Comparison of ENCODE assay signal across 20 cellular contexts in the genomic region with DNA sequence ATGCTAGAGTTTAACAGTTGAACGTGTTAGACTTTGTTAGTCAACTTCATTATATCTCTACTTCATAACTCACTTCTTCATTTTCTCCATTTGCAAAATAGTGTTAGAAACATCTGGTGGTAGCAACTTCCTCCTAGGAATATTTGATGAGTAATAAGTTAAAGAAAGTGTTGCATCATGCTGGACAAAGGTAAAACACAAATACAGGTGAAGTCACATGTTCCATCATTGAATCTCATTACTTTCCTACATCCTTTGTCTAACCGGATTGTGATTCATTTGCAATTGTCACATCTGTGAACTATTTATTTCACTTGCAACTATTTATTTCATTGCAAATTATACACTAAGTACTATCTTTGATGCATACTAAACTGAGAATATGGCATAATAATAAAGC.
A peak's percentile ranks its signal among the peaks of the same experiment; 100 is the strongest.
DNase-seq lines count a peak whose midpoint lies in the region; ATAC-seq, FAIRE-seq and TF ChIP-seq lines count a peak whose summit lies in the region.
"Had no signal": no experiment of that assay in that cellular context is flagged by ENCODE, and none has a peak within 500 bp of the region (broad histone marks: within the 10 kb centered on the region; RNA-seq: fewer than 3 reads in every experiment).

No MANE protein-coding gene starts in this region.

- H3K36me3 Mint-ChIP-seq in activated naive CD8-positive, alpha-beta T cell treated with anti-CD3 and anti-CD28 coated beads, Interleukin-2, amount 50 U/mL, for 24 hours (ENCODE audit: low read depth): no peaks in the 10 kb centered on the region

- H3K27me3 ChIP-seq in small intestine (ENCODE audit: control insufficient read depth in 2 of 2, insufficient read depth in 2 of 2, low read length in 2 of 2): no peaks in the 10 kb centered on the region

- H3K9me3 Mint-ChIP-seq in activated naive CD8-positive, alpha-beta T cell treated with anti-CD3 and anti-CD28 coated beads, Interleukin-2, amount 50 U/mL, for 24 hours: no peaks in the 10 kb centered on the region

- TF ChIP-seq CTCF in D721Med (IDR thresholded peaks at IDR 0.05; ENCODE audit: insufficient read depth, missing control alignments): no peak
- TF ChIP-seq CTCF in RWPE1 (conservative IDR thresholded peaks at IDR 0.05; ENCODE audit: low read depth): no peak

- WGBS in small intestine, 3 donors: 56 to 79% (median 60%) methylated on average over 2 of the region's 2 CpGs

- no peak overlapping the region for H3K4me3 Mint-ChIP-seq in activated naive CD8-positive, alpha-beta T cell treated with anti-CD3 and anti-CD28 coated beads, Interleukin-2, amount 50 U/mL, for 24 hours

- FAIRE-seq in D721Med (lab: Jason Lieb, UNC): peak; percentile 79
- FAIRE-seq in small intestine (lab: Jason Lieb, UNC): no peak
- FAIRE-seq: GM12878 had no signal

- no peaks in the 10 kb centered on the region for H3K4me1 ChIP-seq in small intestine (ENCODE audit: control insufficient read depth in 2 of 2, insufficient read depth in 1 of 2, low read depth in 1 of 2, low read length in 1 of 2)
- H3K4me1 ChIP-seq: HAP-1 had no signal

- no peaks in the 10 kb centered on the region for H3K4me1 Mint-ChIP-seq in activated naive CD8-positive, alpha-beta T cell treated with anti-CD3 and anti-CD28 coated beads, Interleukin-2, amount 50 U/mL, for 24 hours

- H3K4me3 ChIP-seq in small intestine (ENCODE audit: low read depth in 1 of 2, low read length in 2 of 2): no peak overlapping the region
- H3K4me3 ChIP-seq: GM12878, GM23248, HAP-1 had no signal

- POLR2A ChIA-PET in RWPE1 (lab: Yijun Ruan, JAX; ENCODE audit: low non-redundant PET): no interaction called here

- H3K27me3 Mint-ChIP-seq in activated naive CD8-positive, alpha-beta T cell treated with anti-CD3 and anti-CD28 coated beads, Interleukin-2, amount 50 U/mL, for 24 hours: no peaks in the 10 kb centered on the region

- DNase-seq in D721Med (ENCODE audit: insufficient read length, low spot score) (no peak), RWPE1 (ENCODE audit: low spot score) (peak; percentile 30), epithelial cell of prostate (ENCODE audit: low read depth, low spot score) (peak; percentile 55), Ammon's horn (ENCODE audit: low spot score) (no peak), small intestine (no peak)
- DNase-seq in activated naive CD8-positive, alpha-beta T cell treated with anti-CD3 and anti-CD28 coated beads, Interleukin-2, amount 50 U/mL, for 24 hours: no peak
- DNase-seq: DMS 273 treated with DMSO at 0.1 percent for 48 hours, EL, GM23248, KBM-7, NCI-H1048, NCI-H1436, NCI-H1930, NCI-H526, SHP77 treated with DMSO at 0.1 percent for 48 hours had no signal

- H3K27ac Mint-ChIP-seq in activated naive CD8-positive, alpha-beta T cell treated with anti-CD3 and anti-CD28 coated beads, Interleukin-2, amount 50 U/mL, for 24 hours: no peak overlapping the region

- ATAC-seq in HG02885 (IDR thresholded peaks at IDR 0.05; ENCODE audit: poor library complexity, unreplicated experiment) (peak; percentile 33), GM21390 (IDR thresholded peaks at IDR 0.05; ENCODE audit: unreplicated experiment) (no peak)
- ATAC-seq in activated naive CD8-positive, alpha-beta T cell treated with anti-CD3 and anti-CD28 coated beads, Interleukin-2, amount 50 U/mL, for 24 hours: no peak
- ATAC-seq: GM12878 had no signal

- H3K36me3 ChIP-seq in small intestine (ENCODE audit: control insufficient read depth in 2 of 2, insufficient read depth in 2 of 2, low read length in 2 of 2): no peaks in the 10 kb centered on the region
- H3K36me3 ChIP-seq: HAP-1 had no signal

- H3K27ac ChIP-seq in RWPE1 (no peak overlapping the region), epithelial cell of prostate (peak overlapping the region; percentile 49), small intestine (ENCODE audit: low read depth in 1 of 2, low read length in 1 of 2) (no peak overlapping the region)
- H3K27ac ChIP-seq: C4-2B, GM23248 had no signal

- CTCF ChIA-PET in RWPE1 (lab: Yijun Ruan, JAX): no interaction called here

- H3K9me3 ChIP-seq in small intestine (ENCODE audit: control insufficient read depth, low read depth): no peaks in the 10 kb centered on the region
- H3K9me3 ChIP-seq: HAP-1 had no signal

Comparison
In these comparisons a context has a peak if more than half of its experiments do, and no peak if none do; other contexts are left out.
1. DNase-seq: peak in RWPE1 (single experiment) and epithelial cell of prostate (single experiment); none in D721Med (single experiment), Ammon's horn (single experiment), activated naive CD8-positive, alpha-beta T cell treated with anti-CD3 and anti-CD28 coated beads, Interleukin-2, amount 50 U/mL, for 24 hours (single experiment) and small intestine (single experiment).